In the genomic region with DNA sequence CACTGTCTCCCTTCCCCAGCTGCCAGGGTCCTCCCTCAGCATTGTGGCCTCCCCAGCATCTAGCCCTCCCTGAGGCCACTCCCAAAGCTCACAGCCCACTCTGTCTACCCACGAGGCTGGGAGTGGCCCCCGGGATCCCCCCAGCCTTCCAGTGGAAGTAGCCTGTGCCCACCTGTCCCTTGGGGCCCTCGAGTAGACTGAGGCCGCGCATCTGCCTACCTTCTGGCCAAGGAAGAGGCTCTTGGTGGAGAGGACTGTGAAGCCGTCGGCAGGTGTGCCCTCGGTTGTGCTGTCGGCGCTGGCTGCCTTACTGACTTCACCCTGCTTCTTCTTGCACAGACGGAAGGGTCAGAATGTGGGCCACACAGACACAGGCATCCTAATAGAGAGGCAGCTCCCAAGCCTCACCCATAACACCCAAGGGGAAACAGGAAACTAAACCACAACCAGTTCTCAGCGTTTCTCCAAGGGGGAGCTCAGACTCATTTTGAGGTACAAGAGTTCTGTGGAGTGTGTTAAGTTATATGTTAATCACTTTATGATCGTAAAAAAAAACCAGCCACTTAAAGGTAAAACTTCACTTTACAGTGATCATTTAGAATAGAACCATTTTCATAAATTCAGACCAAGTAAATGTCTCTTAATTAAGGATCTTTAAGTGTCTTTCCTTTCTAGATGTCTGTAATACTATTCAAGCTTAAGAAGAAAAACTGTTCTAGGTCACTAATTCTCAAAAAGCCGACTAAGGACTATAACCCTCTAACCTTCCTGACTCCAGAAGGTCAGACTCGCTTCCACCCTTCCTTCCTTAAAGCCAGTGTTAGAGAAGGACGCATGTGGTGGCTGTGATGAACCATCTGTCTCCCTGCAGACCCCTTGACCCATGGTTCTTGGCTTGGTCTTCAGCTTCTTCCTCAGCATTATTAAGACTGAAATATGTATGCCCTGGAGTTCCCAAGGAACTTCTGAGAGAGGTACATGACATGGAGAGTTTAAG, we compare ENCODE assay signal across 1 cellular context.
A peak's percentile ranks its signal among the peaks of the same experiment; 100 is the strongest.
TF ChIP-seq lines count a peak whose summit lies in the region.

No MANE protein-coding gene starts in this region.

TF ChIP-seq in HEK293, 187 proteins besides CTCF, POLR2A, EP300 and RAD21 (continued from another document):
- TF ChIP-seq, protein P1, sequence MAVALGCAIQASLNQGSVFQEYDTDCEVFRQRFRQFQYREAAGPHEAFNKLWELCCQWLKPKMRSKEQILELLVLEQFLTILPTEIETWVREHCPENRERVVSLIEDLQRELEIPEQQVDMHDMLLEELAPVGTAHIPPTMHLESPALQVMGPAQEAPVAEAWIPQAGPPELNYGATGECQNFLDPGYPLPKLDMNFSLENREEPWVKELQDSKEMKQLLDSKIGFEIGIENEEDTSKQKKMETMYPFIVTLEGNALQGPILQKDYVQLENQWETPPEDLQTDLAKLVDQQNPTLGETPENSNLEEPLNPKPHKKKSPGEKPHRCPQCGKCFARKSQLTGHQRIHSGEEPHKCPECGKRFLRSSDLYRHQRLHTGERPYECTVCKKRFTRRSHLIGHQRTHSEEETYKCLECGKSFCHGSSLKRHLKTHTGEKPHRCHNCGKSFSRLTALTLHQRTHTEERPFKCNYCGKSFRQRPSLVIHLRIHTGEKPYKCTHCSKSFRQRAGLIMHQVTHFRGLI (tag by site-specific recombination; IDR thresholded peaks at IDR 0.05) = no peak
- TF ChIP-seq ZNF184 (tag by site-specific recombination; IDR thresholded peaks at IDR 0.05) = no peak
- no peak for TF ChIP-seq SETDB1 (IDR thresholded peaks at IDR 0.05; ENCODE audit: insufficient read length, low read length)
- no peak for TF ChIP-seq ZNF18 (tag by site-specific recombination; IDR thresholded peaks at IDR 0.05)
- no peak for TF ChIP-seq REPIN1 (tag by site-specific recombination; IDR thresholded peaks at IDR 0.05; ENCODE audit: low read depth)
- no peak for TF ChIP-seq HOXC10 (CRISPR knock-in tag; IDR thresholded peaks at IDR 0.05)
- TF ChIP-seq ZNF211 (tag by site-specific recombination; IDR thresholded peaks at IDR 0.05; ENCODE audit: low read depth) = no peak
- TF ChIP-seq ZNF561 (tag by site-specific recombination; IDR thresholded peaks at IDR 0.05; ENCODE audit: borderline replicate concordance) = no peak
- TF ChIP-seq ZNF585B (tag by site-specific recombination; IDR thresholded peaks at IDR 0.05) = peak; percentile 26
- no peak for TF ChIP-seq ZNF155 (tag by site-specific recombination; IDR thresholded peaks at IDR 0.05)
